29 cellular contexts compared by ENCODE assay signal in genomic region chr10:70155255-70155838, GRCh38. TPM values are rescaled to one million over a fixed set of nuclear protein-coding genes. Genes with fewer than 3 reads are reported as not detected.
DNase-seq lines count a peak whose midpoint lies in the region; ATAC-seq and TF ChIP-seq lines count a peak whose summit lies in the region.
"Had no signal": no experiment of that assay in that cellular context is flagged by ENCODE, and none has a peak within 500 bp of the region (broad histone marks: within the 10 kb centered on the region; RNA-seq: fewer than 3 reads in every experiment).

No MANE protein-coding gene starts in this region.

- H3K4me1 ChIP-seq in hepatocyte (ENCODE audit: insufficient read depth): peaks cover 16% of the 10 kb centered on the region
- H3K4me1 ChIP-seq in aorta (ENCODE audit: control insufficient read depth in 1 of 2, insufficient read depth in 2 of 2, low read length in 2 of 2): peaks cover 0 to 3% of the 10 kb centered on the region in 2 donors
- H3K4me1 ChIP-seq: BLaER1, colonic mucosa, prostate gland, sigmoid colon had no signal

- H3K27ac Mint-ChIP-seq in natural killer cell (peak overlapping the region; percentile 7 to 12), T-helper 17 cell (peak overlapping the region; percentile 63)
- peak overlapping the region in 1 of 2 donors; percentile 6 for H3K27ac Mint-ChIP-seq in natural killer cell treated with Interleukin-12 subunit alpha and Interleukin-12 subunit beta and Interleukin-15 and Interleukin-18, amount 100 ng/mL, for 72 hours

- 67% methylated on average over 3 of the region's 3 CpGs for WGBS in hepatocyte (ENCODE audit: low lambda C conversion rate, missing lambda C conversion rate)
- 62 to 66% methylated on average over 3 of the region's 3 CpGs for WGBS in aorta, 2 donors

- intact Hi-C loops in natural killer cell (cut with micrococcal nuclease) (no loop called here), aorta (cut with DNase I) (no loop called here)

- no peak overlapping the region for H2AFZ ChIP-seq in hepatocyte

- H3K9me3 ChIP-seq in T-helper 17 cell (ENCODE audit: control insufficient read depth, low read length, poor library complexity, severe bottlenecking) (no peaks in the 10 kb centered on the region), hepatocyte (ENCODE audit: low read depth) (no peaks in the 10 kb centered on the region), aorta (ENCODE audit: control insufficient read depth, low read length) (no peaks in the 10 kb centered on the region)
- H3K9me3 ChIP-seq: BLaER1, colonic mucosa, prostate gland, sigmoid colon had no signal

- DNase-seq in natural killer cell (no peak), T-helper 17 cell (no peak), hepatocyte (ENCODE audit: low spot score) (no peak), aorta (no peak), midbrain (lab: John Stamatoyannopoulos, UW) (no peak)
- no peak for DNase-seq in natural killer cell treated with Interleukin-12 subunit alpha and Interleukin-12 subunit beta and Interleukin-15 and Interleukin-18, amount 100 ng/mL, for 72 hours (ENCODE audit: low spot score)
- DNase-seq: activated gamma-delta T cell; Calu3; colonic mucosa; DMS79 treated with DMSO at 0.1 percent for 48 hours; effector CD4-positive, alpha-beta T cell; erythroblast; GDM1; islet precursor cell; left ventricle myocardium superior; NCI-H146; NCI-H2107; NCI-H345; NCI-H69; nucleus accumbens; PC-3; sigmoid colon; stimulated activated CD4-positive, alpha-beta T cell treated with anti-CD3 and anti-CD28 coated beads, Interleukin-4, amount 100 ng/mL, for 1 hour; trophoblast cell had no signal

- TF ChIP-seq CTCF in natural killer cell (IDR thresholded peaks at IDR 0.05) (no peak), hepatocyte (IDR thresholded peaks at IDR 0.05; ENCODE audit: poor library complexity) (no peak)

- H3K36me3 ChIP-seq in hepatocyte (replicated peaks; ENCODE audit: insufficient read depth, low read depth) (peaks cover 9% of the 10 kb centered on the region), aorta (ENCODE audit: control insufficient read depth in 1 of 2, insufficient read depth in 2 of 2, low read length in 1 of 2) (peaks cover 0 to 12% of the 10 kb centered on the region in 2 donors)

- peaks cover 34% of the 10 kb centered on the region for H4K20me1 ChIP-seq in hepatocyte (ENCODE audit: insufficient read depth, poor library complexity, severe bottlenecking)

- no peak overlapping the region for H3K4me3 Mint-ChIP-seq in natural killer cell
- H3K4me3 Mint-ChIP-seq in natural killer cell treated with Interleukin-12 subunit alpha and Interleukin-12 subunit beta and Interleukin-15 and Interleukin-18, amount 100 ng/mL, for 72 hours: no peak overlapping the region
- H3K4me3 Mint-ChIP-seq in T-helper 17 cell: no peak overlapping the region
- H3K4me3 Mint-ChIP-seq: IgD-negative memory B cell had no signal

- no peak overlapping the region for H3K4me3 ChIP-seq in hepatocyte
- no peak overlapping the region for H3K4me3 ChIP-seq in aorta (ENCODE audit: low read length in 2 of 2)
- H3K4me3 ChIP-seq: BLaER1, colonic mucosa, prostate gland, sigmoid colon, SK-N-MC had no signal

- no peaks in the 10 kb centered on the region for H3K9me3 Mint-ChIP-seq in natural killer cell
- no peaks in the 10 kb centered on the region for H3K9me3 Mint-ChIP-seq in natural killer cell treated with Interleukin-12 subunit alpha and Interleukin-12 subunit beta and Interleukin-15 and Interleukin-18, amount 100 ng/mL, for 72 hours
- H3K9me3 Mint-ChIP-seq: IgD-negative memory B cell had no signal

- H3K4me1 Mint-ChIP-seq in natural killer cell: peaks cover 23 to 26% of the 10 kb centered on the region in 2 donors
- peaks cover 13 to 14% of the 10 kb centered on the region in 2 donors for H3K4me1 Mint-ChIP-seq in natural killer cell treated with Interleukin-12 subunit alpha and Interleukin-12 subunit beta and Interleukin-15 and Interleukin-18, amount 100 ng/mL, for 72 hours (ENCODE audit: low read depth in 2 of 2)
- peaks cover 19% of the 10 kb centered on the region for H3K4me1 Mint-ChIP-seq in T-helper 17 cell

- peaks cover 83% of the 10 kb centered on the region for H3K79me2 ChIP-seq in hepatocyte

- H3K36me3 Mint-ChIP-seq in natural killer cell: peaks cover 41% of the 10 kb centered on the region
- peaks cover 43% of the 10 kb centered on the region for H3K36me3 Mint-ChIP-seq in natural killer cell treated with Interleukin-12 subunit alpha and Interleukin-12 subunit beta and Interleukin-15 and Interleukin-18, amount 100 ng/mL, for 72 hours
- peaks cover 18% of the 10 kb centered on the region for H3K36me3 Mint-ChIP-seq in T-helper 17 cell (ENCODE audit: low read depth)

- H3K9me2 ChIP-seq in hepatocyte (replicated peaks; ENCODE audit: insufficient read depth): no peaks in the 10 kb centered on the region

- peak overlapping the region; percentile 12 for H3K4me2 ChIP-seq in hepatocyte
- H3K4me2 ChIP-seq: BLaER1 had no signal

- ATAC-seq in natural killer cell (no peak), T-helper 17 cell (no peak), aorta (ENCODE audit: low FRiP score) (no peak), HG02852 (IDR thresholded peaks at IDR 0.05; ENCODE audit: unreplicated experiment) (no peak)
- ATAC-seq in natural killer cell treated with Interleukin-12 subunit alpha and Interleukin-12 subunit beta and Interleukin-15 and Interleukin-18, amount 100 ng/mL, for 72 hours: no peak
- ATAC-seq: left ventricle myocardium superior, PC-3 had no signal

- H3K27ac ChIP-seq in hepatocyte (peak overlapping the region; percentile 23), aorta (ENCODE audit: low read depth in 1 of 2, low read length in 2 of 2) (no peak overlapping the region)
- H3K27ac ChIP-seq: BLaER1, colonic mucosa, prostate gland, sigmoid colon, SK-N-MC had no signal

- H3K27me3 ChIP-seq in hepatocyte (no peaks in the 10 kb centered on the region), aorta (ENCODE audit: control insufficient read depth in 1 of 2, insufficient read depth in 2 of 2, low read length in 1 of 2) (no peaks in the 10 kb centered on the region)
- H3K27me3 ChIP-seq: BLaER1, colonic mucosa, sigmoid colon had no signal

- H3K27me3 Mint-ChIP-seq in natural killer cell (ENCODE audit: low read depth in 2 of 2): no peaks in the 10 kb centered on the region
- H3K27me3 Mint-ChIP-seq in natural killer cell treated with Interleukin-12 subunit alpha and Interleukin-12 subunit beta and Interleukin-15 and Interleukin-18, amount 100 ng/mL, for 72 hours: no peaks in the 10 kb centered on the region
- no peaks in the 10 kb centered on the region for H3K27me3 Mint-ChIP-seq in T-helper 17 cell
- H3K27me3 Mint-ChIP-seq: IgD-negative memory B cell had no signal

RNA-seq across cellular contexts. Expression of gene TYSND1, which starts 8.8 kb away (rescaled TPM):
- total RNA-seq in natural killer cell (10 to 100 TPM; 12.0 to 17.9 (median 12.4) TPM), T-helper 17 cell (10 to 100 TPM; 14.2 to 14.9 TPM), hepatocyte (12.1 and 12.6 TPM in 2 replicates), aorta (10 to 100 TPM in 1 of 2 donors, 1 to 10 TPM in 1; 5.4 to 10.9 TPM)
- total RNA-seq in natural killer cell treated with Interleukin-12 subunit alpha and Interleukin-12 subunit beta and Interleukin-15 and Interleukin-18, amount 100 ng/mL, for 72 hours: 10 to 100 TPM in 1 of 2 donors, 1 to 10 TPM in 1; 8.0 to 13.3 TPM
- polyA plus RNA-seq in hepatocyte (13.3 and 22.0 TPM in 2 replicates), aorta (1 to 10 TPM; 2.1 to 9.8 TPM)

RNA-seq across cellular contexts. Expression of gene SAR1A, which starts 15.0 kb away (rescaled TPM):
- total RNA-seq in natural killer cell: 100 to 1,000 TPM; 200 to 212 (median 206) TPM
- total RNA-seq in natural killer cell treated with Interleukin-12 subunit alpha and Interleukin-12 subunit beta and Interleukin-15 and Interleukin-18, amount 100 ng/mL, for 72 hours: 100 to 1,000 TPM; 103 to 131 TPM
- total RNA-seq in T-helper 17 cell: 100 to 1,000 TPM; 131 to 132 TPM
- 141 and 164 TPM in 2 replicates for total RNA-seq in hepatocyte
- polyA plus RNA-seq in hepatocyte: 106 and 131 TPM in 2 replicates
- total RNA-seq in aorta: 100 to 1,000 TPM; 119 to 128 TPM
- 10 to 100 TPM; 59.2 to 61.0 TPM for polyA plus RNA-seq in aorta

RNA-seq across cellular contexts. Expression of gene AIFM2, which starts 22.7 kb away (rescaled TPM):
- total RNA-seq in natural killer cell: 1 to 10 TPM; 3.7 to 4.2 (median 3.9) TPM
- total RNA-seq in natural killer cell treated with Interleukin-12 subunit alpha and Interleukin-12 subunit beta and Interleukin-15 and Interleukin-18, amount 100 ng/mL, for 72 hours: 10 to 100 TPM; 13.0 to 19.9 TPM
- 1 to 10 TPM; 2.1 to 3.0 TPM for total RNA-seq in T-helper 17 cell
- 7.9 and 8.6 TPM in 2 replicates for total RNA-seq in hepatocyte
- 11.8 and 16.1 TPM in 2 replicates for polyA plus RNA-seq in hepatocyte
- total RNA-seq in aorta: 10 to 100 TPM; 15.0 to 15.5 TPM
- 10 to 100 TPM; 12.1 to 12.6 TPM for polyA plus RNA-seq in aorta
